16 cellular contexts compared by ENCODE assay signal in genomic region chr5:109676920-109677319, GRCh38.
"Had no signal": no experiment of that assay in that cellular context is flagged by ENCODE, and none has a peak within 500 bp of the region (broad histone marks: within the 10 kb centered on the region; RNA-seq: fewer than 3 reads in every experiment).

No MANE protein-coding gene starts in this region.

- H3K79me2 ChIP-seq: parathyroid adenoma had no signal

- H3K36me3 ChIP-seq: ascending aorta, esophagus muscularis mucosa, thyroid gland had no signal

- FAIRE-seq: urothelium cell line had no signal

- H3K9me3 Mint-ChIP-seq: activated CD4-positive, alpha-beta memory T cell treated with anti-CD3 and anti-CD28 coated beads for 36 hours; activated naive CD4-positive, alpha-beta T cell treated with anti-CD3 and anti-CD28 coated beads for 36 hours; activated T-helper 2 cell treated with anti-CD3 and anti-CD28 coated beads, Interferon-gamma antibody, Interleukin-2, Interleukin-4, amounts not matched to agents 10 μg/mL and 5 μg/mL and 100 μg/mL, durations not matched to agents 14 hours and 24 hours and 36 hours; naive thymus-derived CD8-positive, alpha-beta T cell; stimulated activated naive B cell treated with anti-CD40 and anti-IgM and Interleukin-4, amounts not matched to agents 10 μg/mL and 1 μg/mL and 100 μg/mL, for 72 hours had no signal

- H3K4me3 ChIP-seq: ascending aorta, esophagus muscularis mucosa, thyroid gland had no signal

- H3K9me3 ChIP-seq: ascending aorta, esophagus muscularis mucosa, thyroid gland had no signal

- H3K4me3 Mint-ChIP-seq: activated CD4-positive, alpha-beta memory T cell treated with anti-CD3 and anti-CD28 coated beads for 36 hours; activated CD8-positive, alpha-beta memory T cell treated with anti-CD3 and anti-CD28 coated beads, Interleukin-2, amount 10 ng/mL, durations not matched to agents 7 days and 5 days; activated naive CD4-positive, alpha-beta T cell treated with anti-CD3 and anti-CD28 coated beads for 36 hours; naive thymus-derived CD8-positive, alpha-beta T cell; stimulated activated naive B cell treated with anti-CD40 and anti-IgM and Interleukin-4, amounts not matched to agents 10 μg/mL and 1 μg/mL and 100 μg/mL, for 72 hours had no signal

- H3K36me3 Mint-ChIP-seq: activated CD4-positive, alpha-beta memory T cell treated with anti-CD3 and anti-CD28 coated beads for 36 hours; activated CD8-positive, alpha-beta memory T cell treated with anti-CD3 and anti-CD28 coated beads, Interleukin-2, amount 10 ng/mL, durations not matched to agents 7 days and 5 days; naive thymus-derived CD8-positive, alpha-beta T cell; stimulated activated naive B cell treated with anti-CD40 and anti-IgM and Interleukin-4, amounts not matched to agents 10 μg/mL and 1 μg/mL and 100 μg/mL, for 72 hours had no signal

- H3K4me1 ChIP-seq: ascending aorta, esophagus muscularis mucosa, parathyroid adenoma, thyroid gland had no signal

- H3K4me1 Mint-ChIP-seq: activated CD8-positive, alpha-beta memory T cell treated with anti-CD3 and anti-CD28 coated beads, Interleukin-2, amount 10 ng/mL, durations not matched to agents 7 days and 5 days; naive thymus-derived CD8-positive, alpha-beta T cell; stimulated activated naive B cell treated with anti-CD40 and anti-IgM and Interleukin-4, amounts not matched to agents 10 μg/mL and 1 μg/mL and 100 μg/mL, for 72 hours had no signal

- H2AFZ ChIP-seq: parathyroid adenoma had no signal

- H3K9ac ChIP-seq: parathyroid adenoma had no signal

- H3K27ac ChIP-seq: ascending aorta, esophagus muscularis mucosa, parathyroid adenoma, thyroid gland had no signal

- H3K27me3 ChIP-seq: ascending aorta, thyroid gland had no signal

- H3K27ac Mint-ChIP-seq: activated CD4-positive, alpha-beta memory T cell treated with anti-CD3 and anti-CD28 coated beads for 36 hours; activated CD8-positive, alpha-beta memory T cell treated with anti-CD3 and anti-CD28 coated beads, Interleukin-2, amount 10 ng/mL, durations not matched to agents 7 days and 5 days; activated naive CD4-positive, alpha-beta T cell treated with anti-CD3 and anti-CD28 coated beads for 36 hours; activated T-helper 2 cell treated with anti-CD3 and anti-CD28 coated beads, Interferon-gamma antibody, Interleukin-2, Interleukin-4, amounts not matched to agents 10 μg/mL and 5 μg/mL and 100 μg/mL, durations not matched to agents 14 hours and 24 hours and 36 hours; naive thymus-derived CD8-positive, alpha-beta T cell; stimulated activated naive B cell treated with anti-CD40 and anti-IgM and Interleukin-4, amounts not matched to agents 10 μg/mL and 1 μg/mL and 100 μg/mL, for 72 hours had no signal

- DNase-seq: activated CD4-positive, alpha-beta memory T cell treated with anti-CD3 and anti-CD28 coated beads for 36 hours; activated CD8-positive, alpha-beta memory T cell treated with anti-CD3 and anti-CD28 coated beads, Interleukin-2, amount 10 ng/mL, durations not matched to agents 7 days and 5 days; activated naive CD4-positive, alpha-beta T cell treated with anti-CD3 and anti-CD28 coated beads for 36 hours; activated T-cell treated with anti-CD3 and anti-CD28 coated beads, Interleukin-2, amount 50 U/mL, for 1 hour; foreskin fibroblast; mesenchymal stem cell; naive thymus-derived CD8-positive, alpha-beta T cell; stimulated activated CD4-positive, alpha-beta T cell treated with anti-CD3 and anti-CD28 coated beads, Interleukin-2, amount 100 ng/mL, for 48 hours; stimulated activated naive B cell treated with anti-CD40 and anti-IgM and Interleukin-4, amounts not matched to agents 10 μg/mL and 1 μg/mL and 100 μg/mL, for 72 hours; T1000; thyroid gland had no signal

- ATAC-seq: activated CD8-positive, alpha-beta memory T cell treated with anti-CD3 and anti-CD28 coated beads, Interleukin-2, amount 10 ng/mL, durations not matched to agents 7 days and 5 days; naive thymus-derived CD8-positive, alpha-beta T cell; stimulated activated naive B cell treated with anti-CD40 and anti-IgM and Interleukin-4, amounts not matched to agents 10 μg/mL and 1 μg/mL and 100 μg/mL, for 72 hours had no signal
